25 cellular contexts compared by ENCODE assay signal in the genomic region with DNA sequence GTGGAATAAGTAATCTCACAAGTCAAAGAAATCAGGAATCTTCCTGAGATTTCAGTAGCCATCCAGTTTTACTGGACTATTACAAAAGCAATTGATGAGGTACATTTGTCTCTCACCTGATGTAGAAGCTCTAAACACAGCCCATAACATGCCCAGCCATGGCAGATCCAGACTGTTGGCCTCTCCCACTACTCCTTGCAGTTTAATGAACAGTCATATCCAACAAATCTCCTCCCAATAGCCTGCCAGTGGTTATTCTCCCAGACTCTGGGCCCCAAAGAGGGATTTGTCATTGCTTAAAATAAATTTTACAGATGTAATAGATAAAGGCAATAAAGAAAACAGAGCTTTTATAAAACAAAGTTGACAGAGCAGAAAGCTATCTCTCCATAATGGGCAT.
"Had no signal": no experiment of that assay in that cellular context is flagged by ENCODE, and none has a peak within 500 bp of the region (broad histone marks: within the 10 kb centered on the region; RNA-seq: fewer than 3 reads in every experiment).

No MANE protein-coding gene starts in this region.

- H3K36me3 ChIP-seq: thoracic aorta, upper lobe of left lung had no signal

- H3K4me3 Mint-ChIP-seq: activated CD4-positive, alpha-beta T cell treated with anti-CD3 and anti-CD28 coated beads, Interleukin-2, amount 10 ng/mL, durations not matched to agents 7 days and 5 days; activated CD8-positive, alpha-beta T cell treated with anti-CD3 and anti-CD28 coated beads, Interleukin-2, amount 10 ng/mL, durations not matched to agents 7 days and 5 days; activated naive CD4-positive, alpha-beta T cell treated with anti-CD3 and anti-CD28 coated beads, Interleukin-2, amount 50 U/mL, for 24 hours; activated T-helper 1 cell treated with anti-CD3 and anti-CD28 coated beads, Interleukin-12 subunit alpha, Interleukin-12 subunit beta, Interleukin-2, Interleukin-4 antibody, amounts not matched to agents 30 ng/mL and 10 ng/mL and 1 ng/mL, durations not matched to agents 14 hours and 24 hours and 36 hours; dendritic cell treated with granulocyte-macrophage colony-stimulating factor and Interleukin-4, amounts not matched to agents 40 ng/mL and 50 ng/mL, for 4 days; natural killer cell treated with Interleukin-12 subunit alpha and Interleukin-12 subunit beta and Interleukin-15 and Interleukin-18, amount 100 ng/mL, for 72 hours; stimulated activated naive B cell treated with anti-CD40 and anti-IgM and Interleukin-4, amounts not matched to agents 10 μg/mL and 1 μg/mL and 100 μg/mL, for 72 hours had no signal

- H3K27ac Mint-ChIP-seq: activated CD4-positive, alpha-beta T cell treated with anti-CD3 and anti-CD28 coated beads, Interleukin-2, amount 10 ng/mL, durations not matched to agents 7 days and 5 days; activated CD8-positive, alpha-beta T cell treated with anti-CD3 and anti-CD28 coated beads, Interleukin-2, amount 10 ng/mL, durations not matched to agents 7 days and 5 days; activated naive CD4-positive, alpha-beta T cell treated with anti-CD3 and anti-CD28 coated beads, Interleukin-2, amount 50 U/mL, for 24 hours; activated T-helper 1 cell treated with anti-CD3 and anti-CD28 coated beads, Interleukin-12 subunit alpha, Interleukin-12 subunit beta, Interleukin-2, Interleukin-4 antibody, amounts not matched to agents 30 ng/mL and 10 ng/mL and 1 ng/mL, durations not matched to agents 14 hours and 24 hours and 36 hours; dendritic cell treated with granulocyte-macrophage colony-stimulating factor and Interleukin-4, amounts not matched to agents 40 ng/mL and 50 ng/mL, for 4 days; natural killer cell treated with Interleukin-12 subunit alpha and Interleukin-12 subunit beta and Interleukin-15 and Interleukin-18, amount 100 ng/mL, for 72 hours; stimulated activated naive B cell treated with anti-CD40 and anti-IgM and Interleukin-4, amounts not matched to agents 10 μg/mL and 1 μg/mL and 100 μg/mL, for 72 hours had no signal

- H3K27ac ChIP-seq: body of pancreas, foreskin keratinocyte, parathyroid adenoma, thoracic aorta, upper lobe of left lung had no signal

- ATAC-seq: activated CD4-positive, CD25-positive, alpha-beta regulatory T cell treated with anti-CD3 and anti-CD28 coated beads, Interleukin-2, amount 50 U/mL, for 24 hours; activated CD8-positive, alpha-beta T cell treated with anti-CD3 and anti-CD28 coated beads, Interleukin-2, amount 10 ng/mL, durations not matched to agents 7 days and 5 days; body of pancreas; foreskin keratinocyte; left ventricle myocardium superior; natural killer cell treated with Interleukin-12 subunit alpha and Interleukin-12 subunit beta and Interleukin-15 and Interleukin-18, amount 100 ng/mL, for 72 hours; sciatic nerve; stimulated activated naive B cell treated with anti-CD40 and anti-IgM and Interleukin-4, amounts not matched to agents 10 μg/mL and 1 μg/mL and 100 μg/mL, for 72 hours had no signal

- H3K4me3 ChIP-seq: body of pancreas, thoracic aorta, upper lobe of left lung had no signal

- H3K36me3 Mint-ChIP-seq: activated naive CD4-positive, alpha-beta T cell treated with anti-CD3 and anti-CD28 coated beads, Interleukin-2, amount 50 U/mL, for 24 hours; natural killer cell treated with Interleukin-12 subunit alpha and Interleukin-12 subunit beta and Interleukin-15 and Interleukin-18, amount 100 ng/mL, for 72 hours; stimulated activated naive B cell treated with anti-CD40 and anti-IgM and Interleukin-4, amounts not matched to agents 10 μg/mL and 1 μg/mL and 100 μg/mL, for 72 hours had no signal

- H3K9me3 ChIP-seq: body of pancreas, thoracic aorta, upper lobe of left lung had no signal

- H3K4me1 Mint-ChIP-seq: activated CD4-positive, alpha-beta T cell treated with anti-CD3 and anti-CD28 coated beads, Interleukin-2, amount 10 ng/mL, durations not matched to agents 7 days and 5 days; activated naive CD4-positive, alpha-beta T cell treated with anti-CD3 and anti-CD28 coated beads, Interleukin-2, amount 50 U/mL, for 24 hours had no signal

- H3K27me3 ChIP-seq: body of pancreas, foreskin keratinocyte, upper lobe of left lung had no signal

- H3K9me3 Mint-ChIP-seq: activated CD4-positive, alpha-beta T cell treated with anti-CD3 and anti-CD28 coated beads, Interleukin-2, amount 10 ng/mL, durations not matched to agents 7 days and 5 days; activated naive CD4-positive, alpha-beta T cell treated with anti-CD3 and anti-CD28 coated beads, Interleukin-2, amount 50 U/mL, for 24 hours; activated T-helper 1 cell treated with anti-CD3 and anti-CD28 coated beads, Interleukin-12 subunit alpha, Interleukin-12 subunit beta, Interleukin-2, Interleukin-4 antibody, amounts not matched to agents 30 ng/mL and 10 ng/mL and 1 ng/mL, durations not matched to agents 14 hours and 24 hours and 36 hours; dendritic cell treated with granulocyte-macrophage colony-stimulating factor and Interleukin-4, amounts not matched to agents 40 ng/mL and 50 ng/mL, for 4 days; natural killer cell treated with Interleukin-12 subunit alpha and Interleukin-12 subunit beta and Interleukin-15 and Interleukin-18, amount 100 ng/mL, for 72 hours; stimulated activated naive B cell treated with anti-CD40 and anti-IgM and Interleukin-4, amounts not matched to agents 10 μg/mL and 1 μg/mL and 100 μg/mL, for 72 hours had no signal

- DNase-seq: activated CD4-positive, alpha-beta T cell treated with anti-CD3 and anti-CD28 coated beads, Interleukin-2, amount 10 ng/mL, durations not matched to agents 7 days and 5 days; activated CD8-positive, alpha-beta T cell treated with anti-CD3 and anti-CD28 coated beads, Interleukin-2, amount 10 ng/mL, durations not matched to agents 7 days and 5 days; activated gamma-delta T cell treated with Interleukin-2 at 50 U/mL for 16 hours; anterior cingulate cortex; body of pancreas; caudate nucleus; effector CD4-positive, alpha-beta T cell; erythroblast; foreskin keratinocyte; hippocampal formation; left ventricle myocardium superior; mammary epithelial cell; stimulated activated CD4-positive, alpha-beta T cell treated with anti-CD3 and anti-CD28 coated beads, Interleukin-2, amount 100 ng/mL, for 48 hours; stimulated activated CD8-positive, alpha-beta memory T cell treated with anti-CD3 and anti-CD28 coated beads, Interleukin-4, amount 100 ng/mL, for 48 hours; stimulated activated naive B cell treated with anti-CD40 and anti-IgM and Interleukin-4, amounts not matched to agents 10 μg/mL and 1 μg/mL and 100 μg/mL, for 72 hours; T-helper 2 cell; upper lobe of left lung had no signal
